In the genomic region with DNA sequence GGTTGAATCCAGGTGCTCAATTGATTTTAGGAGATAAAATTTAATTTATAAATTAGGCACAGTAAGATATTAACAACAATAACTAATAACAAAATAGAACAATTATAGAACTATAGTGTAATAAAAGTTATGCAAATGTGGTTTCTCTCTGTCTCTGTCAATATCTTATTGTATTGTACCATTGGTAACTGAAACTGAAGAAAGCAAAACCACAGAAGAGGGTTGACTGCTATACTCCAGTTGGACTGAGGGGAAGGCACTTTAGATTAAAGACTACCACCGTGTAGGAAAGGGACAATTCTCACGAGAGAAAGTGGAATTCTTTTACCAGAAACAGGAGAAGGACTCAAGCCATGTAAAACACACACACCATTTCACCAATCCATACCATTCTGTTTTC, we compare ENCODE assay signal across 31 cellular contexts.
"Had no signal": no experiment of that assay in that cellular context is flagged by ENCODE, and none has a peak within 500 bp of the region (broad histone marks: within the 10 kb centered on the region; RNA-seq: fewer than 3 reads in every experiment).

No MANE protein-coding gene starts in this region.

- H3K27ac ChIP-seq: ascending aorta, breast epithelium, cardiac muscle cell, esophagus muscularis mucosa, foreskin keratinocyte, gastrocnemius medialis, heart left ventricle had no signal

- H3K4me1 ChIP-seq: ascending aorta, breast epithelium, esophagus muscularis mucosa, foreskin keratinocyte, gastrocnemius medialis, heart left ventricle had no signal

- H3K36me3 ChIP-seq: ascending aorta, breast epithelium, cardiac muscle cell, esophagus muscularis mucosa, gastrocnemius medialis, heart left ventricle had no signal

- ATAC-seq: activated CD4-positive, alpha-beta T cell treated with anti-CD3 and anti-CD28 coated beads for 36 hours; activated CD8-positive, alpha-beta memory T cell treated with anti-CD3 and anti-CD28 coated beads, Interleukin-2, amount 10 ng/mL, durations not matched to agents 7 days and 5 days; activated CD8-positive, alpha-beta T cell treated with anti-CD3 and anti-CD28 coated beads, Interleukin-2, amount 10 ng/mL, durations not matched to agents 7 days and 5 days; activated naive CD4-positive, alpha-beta T cell treated with anti-CD3 and anti-CD28 coated beads, Interleukin-2, amount 50 U/mL, for 72 hours; activated T-cell treated with anti-CD3 and anti-CD28 coated beads, Interleukin-2, amount 50 U/mL, for 72 hours; effector memory CD8-positive, alpha-beta T cell; foreskin keratinocyte; gastrocnemius medialis; heart left ventricle; T-helper 17 cell had no signal

- H3K9me3 ChIP-seq: ascending aorta, breast epithelium, esophagus muscularis mucosa, gastrocnemius medialis, heart left ventricle had no signal

- DNase-seq: activated CD4-positive, alpha-beta memory T cell treated with anti-CD3 and anti-CD28 coated beads for 36 hours; activated CD4-positive, alpha-beta T cell treated with anti-CD3 and anti-CD28 coated beads for 36 hours; activated CD4-positive, alpha-beta T cell treated with anti-CD3 and anti-CD28 coated beads, Interleukin-2, amount 10 ng/mL, durations not matched to agents 24 days and 14 days; activated CD4-positive, CD25-positive, alpha-beta regulatory T cell; activated CD4-positive, CD25-positive, alpha-beta regulatory T cell treated with anti-CD3 and anti-CD28 coated beads, Interleukin-2, amount 50 U/mL, for 72 hours; activated CD8-positive, alpha-beta memory T cell treated with anti-CD3 and anti-CD28 coated beads, Interleukin-2, amount 10 ng/mL, durations not matched to agents 7 days and 5 days; activated CD8-positive, alpha-beta memory T cell treated with anti-CD3 and anti-CD28 coated beads, Interleukin-2, amount 50 U/mL, for 4 hours; activated CD8-positive, alpha-beta T cell treated with anti-CD3 and anti-CD28 coated beads, Interleukin-2, amount 10 ng/mL, durations not matched to agents 7 days and 5 days; activated gamma-delta T cell; activated naive CD4-positive, alpha-beta T cell; activated naive CD4-positive, alpha-beta T cell treated with anti-CD3 and anti-CD28 coated beads, Interleukin-2, amount 10 ng/mL, durations not matched to agents 7 days and 5 days; activated naive CD8-positive, alpha-beta T cell treated with anti-CD3 and anti-CD28 coated beads, Interleukin-2, amount 10 ng/mL, durations not matched to agents 7 days and 5 days; activated T-cell treated with anti-CD3 and anti-CD28 coated beads for 4 hours; activated T-cell treated with anti-CD3 and anti-CD28 coated beads, Interleukin-2, amount 50 U/mL, for 24 hours; activated T-cell treated with anti-CD3 and anti-CD28 coated beads, Interleukin-2, amount 50 U/mL, for 72 hours; cortex of kidney; dermis blood vessel endothelial cell; effector CD4-positive, alpha-beta T cell; effector memory CD8-positive, alpha-beta T cell; erythroblast; foreskin keratinocyte; gastrocnemius medialis; glutamatergic neuron; heart left ventricle; T-helper 17 cell; T1000 had no signal

- H3K27me3 ChIP-seq: ascending aorta, breast epithelium, cardiac muscle cell, esophagus muscularis mucosa, foreskin keratinocyte, gastrocnemius medialis had no signal

- H3K4me3 ChIP-seq: ascending aorta, breast epithelium, cardiac muscle cell, esophagus muscularis mucosa, gastrocnemius medialis, heart left ventricle had no signal
